In the genomic region with DNA sequence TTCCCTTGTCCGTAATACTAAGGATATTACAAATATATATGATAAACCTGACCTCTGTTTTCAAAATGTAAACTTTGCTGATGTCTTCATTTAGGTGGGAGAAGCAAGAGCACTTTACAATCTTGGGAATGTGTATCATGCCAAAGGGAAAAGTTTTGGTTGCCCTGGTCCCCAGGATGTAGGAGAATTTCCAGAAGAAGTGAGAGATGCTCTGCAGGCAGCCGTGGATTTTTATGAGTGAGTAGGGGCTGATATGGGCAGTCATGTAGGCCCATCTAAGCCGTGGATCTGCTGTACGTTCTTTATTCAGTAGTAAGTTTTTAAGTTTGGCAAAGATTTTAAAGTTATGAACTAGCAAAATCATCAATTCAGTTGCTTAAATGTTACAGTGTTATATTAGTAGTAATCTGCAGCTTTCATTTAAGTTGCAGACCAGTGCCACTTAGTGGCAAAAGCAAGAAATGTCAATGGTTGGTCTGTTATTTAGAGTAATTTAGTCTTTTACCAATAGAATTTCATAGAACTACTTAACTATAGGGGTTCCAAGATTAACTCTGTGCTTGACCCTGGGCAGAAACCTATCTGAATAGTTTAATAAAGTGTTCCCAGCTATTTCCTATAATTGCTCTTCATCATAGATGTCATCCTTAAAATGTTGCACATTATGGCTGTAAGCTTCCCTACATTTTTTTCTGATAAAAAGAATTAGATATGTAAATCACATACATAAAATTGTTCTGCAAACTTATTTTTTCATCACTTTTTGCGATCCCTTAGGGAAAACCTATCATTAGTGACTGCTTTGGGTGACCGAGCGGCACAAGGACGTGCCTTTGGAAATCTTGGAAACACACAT, we compare ENCODE assay signal across 8 cellular contexts. TPM values are rescaled to one million over a fixed set of nuclear protein-coding genes. Genes with fewer than 3 reads are reported as not detected.
A peak's percentile ranks its signal among the peaks of the same experiment; 100 is the strongest.
DNase-seq lines count a peak whose midpoint lies in the region; ATAC-seq lines count a peak whose summit lies in the region.

No MANE protein-coding gene starts in this region.

- peaks cover 1% of the 10 kb centered on the region for H3K27me3 Mint-ChIP-seq in activated naive CD8-positive, alpha-beta T cell treated with anti-CD3 and anti-CD28 coated beads, Interleukin-2, amount 50 U/mL, for 24 hours
- peaks cover 4% of the 10 kb centered on the region for H3K27me3 Mint-ChIP-seq in activated naive CD8-positive, alpha-beta T cell treated with anti-CD3 and anti-CD28 coated beads for 36 hours

- no peaks in the 10 kb centered on the region for H3K9me3 Mint-ChIP-seq in activated naive CD8-positive, alpha-beta T cell treated with anti-CD3 and anti-CD28 coated beads, Interleukin-2, amount 50 U/mL, for 24 hours
- no peaks in the 10 kb centered on the region for H3K9me3 Mint-ChIP-seq in activated naive CD8-positive, alpha-beta T cell treated with anti-CD3 and anti-CD28 coated beads for 36 hours

- peak; percentile 52 for ATAC-seq in activated naive CD8-positive, alpha-beta T cell treated with anti-CD3 and anti-CD28 coated beads, Interleukin-2, amount 50 U/mL, for 24 hours
- peak; percentile 57 for ATAC-seq in HG03095 (IDR thresholded peaks at IDR 0.05; ENCODE audit: unreplicated experiment)
- ATAC-seq in left ventricle myocardium superior: peak; percentile 68
- peak; percentile 87 for ATAC-seq in sciatic nerve

- DNase-seq in activated naive CD8-positive, alpha-beta T cell treated with anti-CD3 and anti-CD28 coated beads, Interleukin-2, amount 50 U/mL, for 24 hours: no peak
- DNase-seq in activated naive CD8-positive, alpha-beta T cell treated with anti-CD3 and anti-CD28 coated beads for 36 hours: no peak
- peak; percentile 47 for DNase-seq in NCI-H526 treated with DMSO at 0.1 percent for 48 hours (lab: John Stamatoyannopoulos, UW)
- peak; percentile 37 for DNase-seq in amniotic stem cell (lab: John Stamatoyannopoulos, UW)
- no peak for DNase-seq in left ventricle myocardium superior
- DNase-seq in sciatic nerve (ENCODE audit: low spot score): no peak
- DNase-seq in stimulated activated CD4-positive, alpha-beta T cell treated with anti-CD3 and anti-CD28 coated beads, Interleukin-1b, Interleukin-23, amount 100 ng/mL, for 48 hours: no peak

- no peaks in the 10 kb centered on the region for H3K36me3 Mint-ChIP-seq in activated naive CD8-positive, alpha-beta T cell treated with anti-CD3 and anti-CD28 coated beads, Interleukin-2, amount 50 U/mL, for 24 hours (ENCODE audit: low read depth)
- H3K36me3 Mint-ChIP-seq in activated naive CD8-positive, alpha-beta T cell treated with anti-CD3 and anti-CD28 coated beads for 36 hours: no peaks in the 10 kb centered on the region

- no peaks in the 10 kb centered on the region for H3K4me1 Mint-ChIP-seq in activated naive CD8-positive, alpha-beta T cell treated with anti-CD3 and anti-CD28 coated beads, Interleukin-2, amount 50 U/mL, for 24 hours
- H3K4me1 Mint-ChIP-seq in activated naive CD8-positive, alpha-beta T cell treated with anti-CD3 and anti-CD28 coated beads for 36 hours: no peaks in the 10 kb centered on the region

- intact Hi-C loops in left ventricle myocardium superior (cut with micrococcal nuclease) (loop anchor here (1.0 kb wide), 1 partner anchor 70 kb away; no protein-coding TSS in a partner anchor), sciatic nerve (cut with DNase I) (no loop called here)

- H3K4me3 Mint-ChIP-seq in activated naive CD8-positive, alpha-beta T cell treated with anti-CD3 and anti-CD28 coated beads, Interleukin-2, amount 50 U/mL, for 24 hours: no peak overlapping the region
- no peak overlapping the region for H3K4me3 Mint-ChIP-seq in activated naive CD8-positive, alpha-beta T cell treated with anti-CD3 and anti-CD28 coated beads for 36 hours

- no peak overlapping the region for H3K27ac Mint-ChIP-seq in activated naive CD8-positive, alpha-beta T cell treated with anti-CD3 and anti-CD28 coated beads, Interleukin-2, amount 50 U/mL, for 24 hours
- H3K27ac Mint-ChIP-seq in activated naive CD8-positive, alpha-beta T cell treated with anti-CD3 and anti-CD28 coated beads for 36 hours: no peak overlapping the region

RNA-seq across cellular contexts. Expression of gene GPSM2, which starts 21.3 kb away (rescaled TPM):
- total RNA-seq in activated naive CD8-positive, alpha-beta T cell treated with anti-CD3 and anti-CD28 coated beads for 36 hours: 1 to 10 TPM; 4.8 to 6.3 TPM
- total RNA-seq in left ventricle myocardium superior: 4.9 TPM
- total RNA-seq in sciatic nerve: 22.1 TPM

RNA-seq across cellular contexts. Expression of gene AKNAD1, which starts 41.2 kb away (rescaled TPM):
- total RNA-seq in activated naive CD8-positive, alpha-beta T cell treated with anti-CD3 and anti-CD28 coated beads for 36 hours: not detected
- total RNA-seq in left ventricle myocardium superior (not detected), sciatic nerve (1.3 TPM)

Comparison
In these comparisons a context has a peak if more than half of its experiments do, and no peak if none do; other contexts are left out.
1. DNase-seq: peak in NCI-H526 treated with DMSO at 0.1 percent for 48 hours (single experiment) and amniotic stem cell (single experiment); none in activated naive CD8-positive, alpha-beta T cell treated with anti-CD3 and anti-CD28 coated beads, Interleukin-2, amount 50 U/mL, for 24 hours (single experiment), activated naive CD8-positive, alpha-beta T cell treated with anti-CD3 and anti-CD28 coated beads for 36 hours (single experiment), left ventricle myocardium superior (single experiment), sciatic nerve (single experiment) and stimulated activated CD4-positive, alpha-beta T cell treated with anti-CD3 and anti-CD28 coated beads, Interleukin-1b, Interleukin-23, amount 100 ng/mL, for 48 hours (single experiment).
2. Peak in every context shown above with its lines, with median percentiles within 50 percentile points of each other: ATAC-seq.